Comparison of ENCODE assay signal across 1 cellular context in the genomic region with DNA sequence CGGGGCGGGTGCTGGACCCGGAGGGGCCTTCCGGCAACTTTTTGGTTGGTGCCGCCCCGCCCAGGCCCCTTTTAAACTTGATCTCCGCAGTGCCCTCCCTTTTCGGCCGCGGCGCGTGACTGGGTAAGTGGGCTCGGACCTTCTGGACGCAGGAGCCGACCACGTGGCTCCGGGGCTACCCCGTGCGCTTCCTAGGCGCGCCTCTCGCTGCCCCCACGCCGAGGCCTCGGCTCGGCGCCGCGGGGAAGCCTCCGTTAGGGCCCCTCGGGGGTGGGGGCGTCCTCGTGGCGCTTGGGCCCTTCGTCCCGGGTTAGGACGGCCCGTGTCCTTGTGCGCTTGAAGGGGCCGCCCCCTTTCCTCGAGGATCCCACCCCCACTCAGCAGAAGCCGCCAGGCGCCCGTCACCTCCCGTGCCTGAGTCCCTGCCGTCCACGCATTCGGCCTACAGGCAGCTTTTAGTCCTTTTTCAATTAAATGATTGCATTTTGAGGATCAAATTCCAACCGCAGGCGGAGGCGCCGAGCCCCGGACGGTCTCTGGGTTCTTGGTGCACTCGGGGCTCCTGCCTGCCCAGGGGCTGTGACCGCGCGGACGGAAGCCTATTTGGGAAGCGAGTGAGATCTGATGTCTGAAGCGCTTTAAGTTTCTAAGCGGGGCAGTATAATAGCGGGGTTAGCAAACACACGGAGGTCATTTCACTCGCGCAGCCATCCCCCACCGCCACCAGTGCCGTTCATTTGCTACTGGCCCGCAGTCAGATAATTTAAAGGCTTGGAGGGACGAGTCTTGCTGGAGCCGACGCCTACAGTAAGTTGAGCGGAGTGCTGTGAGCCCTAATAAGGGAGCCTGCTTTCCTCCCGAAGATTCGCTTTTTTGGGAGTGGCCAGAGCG.
TF ChIP-seq lines count a peak whose summit lies in the region.

No MANE protein-coding gene starts in this region.

TF ChIP-seq in HepG2, 621 proteins besides CTCF, POLR2A, EP300 and RAD21 (continued from another document and continues in another):
- TF ChIP-seq, protein P1, sequence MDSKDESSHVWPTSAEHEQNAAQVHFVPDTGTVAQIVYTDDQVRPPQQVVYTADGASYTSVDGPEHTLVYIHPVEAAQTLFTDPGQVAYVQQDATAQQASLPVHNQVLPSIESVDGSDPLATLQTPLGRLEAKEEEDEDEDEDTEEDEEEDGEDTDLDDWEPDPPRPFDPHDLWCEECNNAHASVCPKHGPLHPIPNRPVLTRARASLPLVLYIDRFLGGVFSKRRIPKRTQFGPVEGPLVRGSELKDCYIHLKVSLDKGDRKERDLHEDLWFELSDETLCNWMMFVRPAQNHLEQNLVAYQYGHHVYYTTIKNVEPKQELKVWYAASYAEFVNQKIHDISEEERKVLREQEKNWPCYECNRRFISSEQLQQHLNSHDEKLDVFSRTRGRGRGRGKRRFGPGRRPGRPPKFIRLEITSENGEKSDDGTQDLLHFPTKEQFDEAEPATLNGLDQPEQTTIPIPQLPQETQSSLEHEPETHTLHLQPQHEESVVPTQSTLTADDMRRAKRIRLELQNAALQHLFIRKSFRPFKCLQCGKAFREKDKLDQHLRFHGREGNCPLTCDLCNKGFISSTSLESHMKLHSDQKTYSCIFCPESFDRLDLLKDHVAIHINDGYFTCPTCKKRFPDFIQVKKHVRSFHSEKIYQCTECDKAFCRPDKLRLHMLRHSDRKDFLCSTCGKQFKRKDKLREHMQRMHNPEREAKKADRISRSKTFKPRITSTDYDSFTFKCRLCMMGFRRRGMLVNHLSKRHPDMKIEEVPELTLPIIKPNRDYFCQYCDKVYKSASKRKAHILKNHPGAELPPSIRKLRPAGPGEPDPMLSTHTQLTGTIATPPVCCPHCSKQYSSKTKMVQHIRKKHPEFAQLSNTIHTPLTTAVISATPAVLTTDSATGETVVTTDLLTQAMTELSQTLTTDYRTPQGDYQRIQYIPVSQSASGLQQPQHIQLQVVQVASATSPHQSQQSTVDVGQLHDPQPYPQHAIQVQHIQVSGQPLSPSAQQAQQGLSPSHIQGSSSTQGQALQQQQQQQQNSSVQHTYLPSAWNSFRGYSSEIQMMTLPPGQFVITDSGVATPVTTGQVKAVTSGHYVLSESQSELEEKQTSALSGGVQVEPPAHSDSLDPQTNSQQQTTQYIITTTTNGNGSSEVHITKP (CRISPR knock-in tag; IDR thresholded peaks at IDR 0.05; ENCODE audit: low read depth), result peak; percentile 41; the same call in 1 of the 2 replicates
- no peak for TF ChIP-seq CENPT (CRISPR knock-in tag; IDR thresholded peaks at IDR 0.05; ENCODE audit: low read depth)
- TF ChIP-seq, protein P2, sequence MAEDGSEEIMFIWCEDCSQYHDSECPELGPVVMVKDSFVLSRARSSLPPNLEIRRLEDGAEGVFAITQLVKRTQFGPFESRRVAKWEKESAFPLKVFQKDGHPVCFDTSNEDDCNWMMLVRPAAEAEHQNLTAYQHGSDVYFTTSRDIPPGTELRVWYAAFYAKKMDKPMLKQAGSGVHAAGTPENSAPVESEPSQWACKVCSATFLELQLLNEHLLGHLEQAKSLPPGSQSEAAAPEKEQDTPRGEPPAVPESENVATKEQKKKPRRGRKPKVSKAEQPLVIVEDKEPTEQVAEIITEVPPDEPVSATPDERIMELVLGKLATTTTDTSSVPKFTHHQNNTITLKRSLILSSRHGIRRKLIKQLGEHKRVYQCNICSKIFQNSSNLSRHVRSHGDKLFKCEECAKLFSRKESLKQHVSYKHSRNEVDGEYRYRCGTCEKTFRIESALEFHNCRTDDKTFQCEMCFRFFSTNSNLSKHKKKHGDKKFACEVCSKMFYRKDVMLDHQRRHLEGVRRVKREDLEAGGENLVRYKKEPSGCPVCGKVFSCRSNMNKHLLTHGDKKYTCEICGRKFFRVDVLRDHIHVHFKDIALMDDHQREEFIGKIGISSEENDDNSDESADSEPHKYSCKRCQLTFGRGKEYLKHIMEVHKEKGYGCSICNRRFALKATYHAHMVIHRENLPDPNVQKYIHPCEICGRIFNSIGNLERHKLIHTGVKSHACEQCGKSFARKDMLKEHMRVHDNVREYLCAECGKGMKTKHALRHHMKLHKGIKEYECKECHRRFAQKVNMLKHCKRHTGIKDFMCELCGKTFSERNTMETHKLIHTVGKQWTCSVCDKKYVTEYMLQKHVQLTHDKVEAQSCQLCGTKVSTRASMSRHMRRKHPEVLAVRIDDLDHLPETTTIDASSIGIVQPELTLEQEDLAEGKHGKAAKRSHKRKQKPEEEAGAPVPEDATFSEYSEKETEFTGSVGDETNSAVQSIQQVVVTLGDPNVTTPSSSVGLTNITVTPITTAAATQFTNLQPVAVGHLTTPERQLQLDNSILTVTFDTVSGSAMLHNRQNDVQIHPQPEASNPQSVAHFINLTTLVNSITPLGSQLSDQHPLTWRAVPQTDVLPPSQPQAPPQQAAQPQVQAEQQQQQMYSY (CRISPR knock-in tag; IDR thresholded peaks at IDR 0.05), result 0 out of 2 replicates have a peak, but pooled peaks have one; percentile 40
- TF ChIP-seq RARA (CRISPR knock-in tag; IDR thresholded peaks at IDR 0.05), result 0 out of 2 replicates have a peak, but pooled peaks have one; percentile 8
- peak; percentile 70 for TF ChIP-seq POLR2AphosphoS5 (IDR thresholded peaks at IDR 0.05; ENCODE audit: low read depth, low read length)
- TF ChIP-seq PRPF4 (IDR thresholded peaks at IDR 0.05; ENCODE audit: low read depth, low read length, poor library complexity, severe bottlenecking), result no peak
- TF ChIP-seq, protein P3, sequence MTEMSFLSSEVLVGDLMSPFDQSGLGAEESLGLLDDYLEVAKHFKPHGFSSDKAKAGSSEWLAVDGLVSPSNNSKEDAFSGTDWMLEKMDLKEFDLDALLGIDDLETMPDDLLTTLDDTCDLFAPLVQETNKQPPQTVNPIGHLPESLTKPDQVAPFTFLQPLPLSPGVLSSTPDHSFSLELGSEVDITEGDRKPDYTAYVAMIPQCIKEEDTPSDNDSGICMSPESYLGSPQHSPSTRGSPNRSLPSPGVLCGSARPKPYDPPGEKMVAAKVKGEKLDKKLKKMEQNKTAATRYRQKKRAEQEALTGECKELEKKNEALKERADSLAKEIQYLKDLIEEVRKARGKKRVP (CRISPR knock-in tag; IDR thresholded peaks at IDR 0.05), result 0 out of 4 replicates have a peak, but pooled peaks of 1 of the 2 experiments have one; percentile 47
- 0 out of 2 replicates have a peak, but pooled peaks have one; percentile 27 for TF ChIP-seq ZC3H4 (CRISPR knock-in tag; IDR thresholded peaks at IDR 0.05; ENCODE audit: borderline replicate concordance)
- TF ChIP-seq ONECUT2 (CRISPR knock-in tag; IDR thresholded peaks at IDR 0.05), result no peak
- TF ChIP-seq, protein P4, sequence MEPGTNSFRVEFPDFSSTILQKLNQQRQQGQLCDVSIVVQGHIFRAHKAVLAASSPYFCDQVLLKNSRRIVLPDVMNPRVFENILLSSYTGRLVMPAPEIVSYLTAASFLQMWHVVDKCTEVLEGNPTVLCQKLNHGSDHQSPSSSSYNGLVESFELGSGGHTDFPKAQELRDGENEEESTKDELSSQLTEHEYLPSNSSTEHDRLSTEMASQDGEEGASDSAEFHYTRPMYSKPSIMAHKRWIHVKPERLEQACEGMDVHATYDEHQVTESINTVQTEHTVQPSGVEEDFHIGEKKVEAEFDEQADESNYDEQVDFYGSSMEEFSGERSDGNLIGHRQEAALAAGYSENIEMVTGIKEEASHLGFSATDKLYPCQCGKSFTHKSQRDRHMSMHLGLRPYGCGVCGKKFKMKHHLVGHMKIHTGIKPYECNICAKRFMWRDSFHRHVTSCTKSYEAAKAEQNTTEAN (CRISPR knock-in tag; conservative IDR thresholded peaks at IDR 0.05), result peak; percentile 56; the same call in 1 of the 2 replicates
- TF ChIP-seq CEBPG (CRISPR knock-in tag; IDR thresholded peaks at IDR 0.05), result 0 out of 2 replicates have a peak, but pooled peaks have one; percentile 7
- no peak for TF ChIP-seq ZNF724P (CRISPR knock-in tag; IDR thresholded peaks at IDR 0.05; ENCODE audit: borderline replicate concordance)
- TF ChIP-seq ATRX (CRISPR knock-in tag; IDR thresholded peaks at IDR 0.05; ENCODE audit: borderline replicate concordance), result no peak
- TF ChIP-seq ZNF460 (CRISPR knock-in tag; IDR thresholded peaks at IDR 0.05; ENCODE audit: borderline replicate concordance), result no peak
- TF ChIP-seq ZNF570 (CRISPR knock-in tag; IDR thresholded peaks at IDR 0.05; ENCODE audit: borderline replicate concordance), result 0 out of 2 replicates have a peak, but pooled peaks have one; percentile 42
- TF ChIP-seq ZNF557 (CRISPR knock-in tag; IDR thresholded peaks at IDR 0.05), result peak; percentile 82; the same call in 1 of the 2 replicates
- peak; percentile 73; the same call in 1 of the 2 replicates for TF ChIP-seq ZNF44 (CRISPR knock-in tag; IDR thresholded peaks at IDR 0.05)
- TF ChIP-seq, protein P5, sequence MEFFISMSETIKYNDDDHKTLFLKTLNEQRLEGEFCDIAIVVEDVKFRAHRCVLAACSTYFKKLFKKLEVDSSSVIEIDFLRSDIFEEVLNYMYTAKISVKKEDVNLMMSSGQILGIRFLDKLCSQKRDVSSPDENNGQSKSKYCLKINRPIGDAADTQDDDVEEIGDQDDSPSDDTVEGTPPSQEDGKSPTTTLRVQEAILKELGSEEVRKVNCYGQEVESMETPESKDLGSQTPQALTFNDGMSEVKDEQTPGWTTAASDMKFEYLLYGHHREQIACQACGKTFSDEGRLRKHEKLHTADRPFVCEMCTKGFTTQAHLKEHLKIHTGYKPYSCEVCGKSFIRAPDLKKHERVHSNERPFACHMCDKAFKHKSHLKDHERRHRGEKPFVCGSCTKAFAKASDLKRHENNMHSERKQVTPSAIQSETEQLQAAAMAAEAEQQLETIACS (CRISPR knock-in tag; IDR thresholded peaks at IDR 0.05), result no peak; the same call in 1 of the 2 replicates
- peak; percentile 67 for TF ChIP-seq SRSF1 (optimal IDR thresholded peaks at IDR 0.05; ENCODE audit: low read depth, low read length)
- TF ChIP-seq NFIB (CRISPR knock-in tag; IDR thresholded peaks at IDR 0.05; ENCODE audit: borderline replicate concordance), result 0 out of 2 replicates have a peak, but pooled peaks have one; percentile 15
- no peak for TF ChIP-seq ZNF652 (CRISPR knock-in tag; IDR thresholded peaks at IDR 0.05; ENCODE audit: borderline replicate concordance, low read depth)
- TF ChIP-seq, protein P6, sequence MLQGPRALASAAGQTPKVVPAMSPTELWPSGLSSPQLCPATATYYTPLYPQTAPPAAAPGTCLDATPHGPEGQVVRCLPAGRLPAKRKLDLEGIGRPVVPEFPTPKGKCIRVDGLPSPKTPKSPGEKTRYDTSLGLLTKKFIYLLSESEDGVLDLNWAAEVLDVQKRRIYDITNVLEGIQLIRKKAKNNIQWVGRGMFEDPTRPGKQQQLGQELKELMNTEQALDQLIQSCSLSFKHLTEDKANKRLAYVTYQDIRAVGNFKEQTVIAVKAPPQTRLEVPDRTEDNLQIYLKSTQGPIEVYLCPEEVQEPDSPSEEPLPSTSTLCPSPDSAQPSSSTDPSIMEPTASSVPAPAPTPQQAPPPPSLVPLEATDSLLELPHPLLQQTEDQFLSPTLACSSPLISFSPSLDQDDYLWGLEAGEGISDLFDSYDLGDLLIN (CRISPR knock-in tag; IDR thresholded peaks at IDR 0.05; ENCODE audit: borderline replicate concordance), result no peak
- TF ChIP-seq, protein P7, sequence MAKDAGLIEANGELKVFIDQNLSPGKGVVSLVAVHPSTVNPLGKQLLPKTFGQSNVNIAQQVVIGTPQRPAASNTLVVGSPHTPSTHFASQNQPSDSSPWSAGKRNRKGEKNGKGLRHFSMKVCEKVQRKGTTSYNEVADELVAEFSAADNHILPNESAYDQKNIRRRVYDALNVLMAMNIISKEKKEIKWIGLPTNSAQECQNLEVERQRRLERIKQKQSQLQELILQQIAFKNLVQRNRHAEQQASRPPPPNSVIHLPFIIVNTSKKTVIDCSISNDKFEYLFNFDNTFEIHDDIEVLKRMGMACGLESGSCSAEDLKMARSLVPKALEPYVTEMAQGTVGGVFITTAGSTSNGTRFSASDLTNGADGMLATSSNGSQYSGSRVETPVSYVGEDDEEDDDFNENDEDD (CRISPR knock-in tag; IDR thresholded peaks at IDR 0.05; ENCODE audit: borderline replicate concordance), result peak; percentile 87; the same call in 1 of the 2 replicates
- TF ChIP-seq, protein P8, sequence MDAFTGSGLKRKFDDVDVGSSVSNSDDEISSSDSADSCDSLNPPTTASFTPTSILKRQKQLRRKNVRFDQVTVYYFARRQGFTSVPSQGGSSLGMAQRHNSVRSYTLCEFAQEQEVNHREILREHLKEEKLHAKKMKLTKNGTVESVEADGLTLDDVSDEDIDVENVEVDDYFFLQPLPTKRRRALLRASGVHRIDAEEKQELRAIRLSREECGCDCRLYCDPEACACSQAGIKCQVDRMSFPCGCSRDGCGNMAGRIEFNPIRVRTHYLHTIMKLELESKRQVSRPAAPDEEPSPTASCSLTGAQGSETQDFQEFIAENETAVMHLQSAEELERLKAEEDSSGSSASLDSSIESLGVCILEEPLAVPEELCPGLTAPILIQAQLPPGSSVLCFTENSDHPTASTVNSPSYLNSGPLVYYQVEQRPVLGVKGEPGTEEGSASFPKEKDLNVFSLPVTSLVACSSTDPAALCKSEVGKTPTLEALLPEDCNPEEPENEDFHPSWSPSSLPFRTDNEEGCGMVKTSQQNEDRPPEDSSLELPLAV (CRISPR knock-in tag; conservative IDR thresholded peaks at IDR 0.05; ENCODE audit: low read depth), result no peak
- TF ChIP-seq, protein P9, sequence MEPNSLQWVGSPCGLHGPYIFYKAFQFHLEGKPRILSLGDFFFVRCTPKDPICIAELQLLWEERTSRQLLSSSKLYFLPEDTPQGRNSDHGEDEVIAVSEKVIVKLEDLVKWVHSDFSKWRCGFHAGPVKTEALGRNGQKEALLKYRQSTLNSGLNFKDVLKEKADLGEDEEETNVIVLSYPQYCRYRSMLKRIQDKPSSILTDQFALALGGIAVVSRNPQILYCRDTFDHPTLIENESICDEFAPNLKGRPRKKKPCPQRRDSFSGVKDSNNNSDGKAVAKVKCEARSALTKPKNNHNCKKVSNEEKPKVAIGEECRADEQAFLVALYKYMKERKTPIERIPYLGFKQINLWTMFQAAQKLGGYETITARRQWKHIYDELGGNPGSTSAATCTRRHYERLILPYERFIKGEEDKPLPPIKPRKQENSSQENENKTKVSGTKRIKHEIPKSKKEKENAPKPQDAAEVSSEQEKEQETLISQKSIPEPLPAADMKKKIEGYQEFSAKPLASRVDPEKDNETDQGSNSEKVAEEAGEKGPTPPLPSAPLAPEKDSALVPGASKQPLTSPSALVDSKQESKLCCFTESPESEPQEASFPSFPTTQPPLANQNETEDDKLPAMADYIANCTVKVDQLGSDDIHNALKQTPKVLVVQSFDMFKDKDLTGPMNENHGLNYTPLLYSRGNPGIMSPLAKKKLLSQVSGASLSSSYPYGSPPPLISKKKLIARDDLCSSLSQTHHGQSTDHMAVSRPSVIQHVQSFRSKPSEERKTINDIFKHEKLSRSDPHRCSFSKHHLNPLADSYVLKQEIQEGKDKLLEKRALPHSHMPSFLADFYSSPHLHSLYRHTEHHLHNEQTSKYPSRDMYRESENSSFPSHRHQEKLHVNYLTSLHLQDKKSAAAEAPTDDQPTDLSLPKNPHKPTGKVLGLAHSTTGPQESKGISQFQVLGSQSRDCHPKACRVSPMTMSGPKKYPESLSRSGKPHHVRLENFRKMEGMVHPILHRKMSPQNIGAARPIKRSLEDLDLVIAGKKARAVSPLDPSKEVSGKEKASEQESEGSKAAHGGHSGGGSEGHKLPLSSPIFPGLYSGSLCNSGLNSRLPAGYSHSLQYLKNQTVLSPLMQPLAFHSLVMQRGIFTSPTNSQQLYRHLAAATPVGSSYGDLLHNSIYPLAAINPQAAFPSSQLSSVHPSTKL (CRISPR knock-in tag; IDR thresholded peaks at IDR 0.05), result peak; percentile 44; the same call in 1 of the 2 replicates
- TF ChIP-seq PLRG1 (conservative IDR thresholded peaks at IDR 0.05), result no peak
